8 cellular contexts compared by ENCODE assay signal in the genomic region with DNA sequence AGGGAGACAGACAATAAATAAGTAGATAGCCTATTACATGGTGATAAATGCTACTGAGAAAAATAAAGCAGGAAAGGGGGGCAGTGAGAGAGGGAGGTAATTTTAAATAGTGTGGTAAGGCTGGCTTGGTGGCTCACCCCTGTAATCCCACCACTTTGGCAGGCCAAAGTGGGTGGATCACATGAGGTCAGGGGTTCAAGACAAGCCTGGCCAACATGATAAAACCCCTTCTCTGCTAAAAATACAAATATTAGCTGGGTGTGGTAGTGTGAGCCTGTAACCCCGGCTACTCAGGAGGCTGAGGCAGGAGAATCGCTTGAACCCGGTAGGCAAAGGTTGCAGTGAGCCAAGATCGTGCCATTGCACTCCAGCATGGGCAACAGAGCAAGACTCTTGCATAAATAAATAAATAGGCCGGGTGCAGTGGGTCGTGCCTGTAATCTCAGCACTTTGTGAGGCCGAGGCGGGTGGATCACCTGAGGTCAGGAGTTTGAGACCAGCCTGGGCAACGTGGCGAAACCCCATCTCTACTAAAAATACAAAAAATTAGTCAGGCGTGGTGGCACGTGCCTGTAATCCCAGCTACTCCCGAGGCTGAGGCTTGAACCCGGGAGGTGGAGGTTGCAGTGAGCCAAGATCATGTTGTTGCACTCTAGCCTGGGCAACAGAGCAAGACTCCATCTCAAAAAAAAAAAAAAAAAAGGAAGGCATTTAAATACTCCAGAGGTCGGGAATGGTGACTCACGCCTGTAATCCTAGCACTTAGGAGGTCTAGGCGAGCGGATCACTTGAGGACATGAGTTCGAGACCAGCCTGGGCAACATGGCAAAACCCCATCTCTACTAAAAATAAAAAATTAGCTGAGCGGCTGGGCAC. TPM values are rescaled to one million over a fixed set of nuclear protein-coding genes. Genes with fewer than 3 reads are reported as not detected.
DNase-seq lines count a peak whose midpoint lies in the region; ATAC-seq and TF ChIP-seq lines count a peak whose summit lies in the region.
"Not testable (repeated sequence)": the region's sequence is repeated elsewhere in the genome, so short reads cannot be mapped to it uniquely, and the experiment has no call there.

No MANE protein-coding gene starts in this region.

- CTCF ChIA-PET in OCI-LY7 (lab: Charles Lee; ENCODE audit: unreplicated experiment) = not testable (repeated sequence)

- DNase-seq in GM23338 (ENCODE audit: low spot score); OCI-LY7 (ENCODE audit: low spot score); WERI-Rb-1; activated T-helper 1 cell treated with anti-CD3 and anti-CD28 coated beads, Interleukin-12 subunit alpha, Interleukin-12 subunit beta, Interleukin-2, Interleukin-4 antibody, amounts not matched to agents 30 ng/mL and 10 ng/mL and 1 ng/mL, durations not matched to agents 14 hours and 24 hours and 36 hours (ENCODE audit: low spot score); progenitor cell of endocrine pancreas (ENCODE audit: low spot score, unreplicated experiment): not testable (repeated sequence)
- DNase-seq in endodermal cell (peak; percentile 41), left lobe of liver (ENCODE audit: low spot score) (peak; percentile 10)

- H3K27ac ChIP-seq in 22Rv1 (peak overlapping the region; percentile 91), GM23338 (ENCODE audit: low read depth) (peak overlapping the region; percentile 70), WERI-Rb-1 (peak overlapping the region; percentile 70)
- not testable (repeated sequence) for H3K27ac ChIP-seq in OCI-LY7 (ENCODE audit: low read depth, low read length, poor library complexity, severe bottlenecking); endodermal cell (ENCODE audit: low read depth, low read length)

- intact Hi-C loops in OCI-LY7 (cut with micrococcal nuclease; ENCODE audit: unreplicated experiment); activated T-helper 1 cell treated with anti-CD3 and anti-CD28 coated beads, Interleukin-12 subunit alpha, Interleukin-12 subunit beta, Interleukin-2, Interleukin-4 antibody, amounts not matched to agents 30 ng/mL and 10 ng/mL and 1 ng/mL, durations not matched to agents 14 hours and 24 hours and 36 hours (cut with micrococcal nuclease): not testable (repeated sequence)

- not testable (repeated sequence) for H3K9ac ChIP-seq in endodermal cell (ENCODE audit: extremely low read depth, low read length, poor library complexity, severe bottlenecking)

- not testable (repeated sequence) for H3K27me3 ChIP-seq in GM23338 (ENCODE audit: insufficient read depth); WERI-Rb-1 (ENCODE audit: insufficient read depth, low read depth, severe bottlenecking); endodermal cell (ENCODE audit: control insufficient read depth, insufficient read depth, low read length, poor library complexity, severe bottlenecking)

- H3F3A ChIP-seq in GM23338 (replicated peaks; ENCODE audit: low read depth) = 0 out of 2 replicates have a peak, but pooled peaks cover 12% of the 10 kb centered on the region

- TF ChIP-seq CTCF in 22Rv1 (IDR thresholded peaks at IDR 0.05); GM23338 (conservative IDR thresholded peaks at IDR 0.05; ENCODE audit: low read depth in 2 of 2); OCI-LY7 (conservative IDR thresholded peaks at IDR 0.05; ENCODE audit: low read length); WERI-Rb-1 (IDR thresholded peaks at IDR 0.05; ENCODE audit: low read depth, low read length); endodermal cell (conservative IDR thresholded peaks at IDR 0.05); progenitor cell of endocrine pancreas (IDR thresholded peaks at IDR 0.05; ENCODE audit: unreplicated experiment): not testable (repeated sequence)

- not testable (repeated sequence) for H3K36me3 ChIP-seq in GM23338 (ENCODE audit: insufficient read depth); OCI-LY7 (ENCODE audit: insufficient read depth, low read length); WERI-Rb-1; endodermal cell (ENCODE audit: control insufficient read depth, insufficient read depth, low read length)

- not testable (repeated sequence) for H3K4me3 ChIP-seq in GM23338; OCI-LY7 (ENCODE audit: low read depth, low read length, poor library complexity, severe bottlenecking); WERI-Rb-1 (ENCODE audit: low read depth, low read length); endodermal cell (ENCODE audit: low read length)

- H3K79me2 ChIP-seq in GM23338 (replicated peaks; ENCODE audit: insufficient read depth) (peaks cover 24% of the 10 kb centered on the region), OCI-LY7 (ENCODE audit: insufficient read depth, low read depth, low read length) (peaks cover 30% of the 10 kb centered on the region)

- H3K4me1 Mint-ChIP-seq in GM23338 (peaks cover 29% of the 10 kb centered on the region), endodermal cell (peaks cover 20% of the 10 kb centered on the region), progenitor cell of endocrine pancreas (ENCODE audit: low read depth) (peaks cover 26% of the 10 kb centered on the region)
- peaks cover 25% of the 10 kb centered on the region for H3K4me1 Mint-ChIP-seq in activated T-helper 1 cell treated with anti-CD3 and anti-CD28 coated beads, Interleukin-12 subunit alpha, Interleukin-12 subunit beta, Interleukin-2, Interleukin-4 antibody, amounts not matched to agents 30 ng/mL and 10 ng/mL and 1 ng/mL, durations not matched to agents 14 hours and 24 hours and 36 hours (ENCODE audit: low read depth)

- H3K9me2 ChIP-seq in GM23338 (ENCODE audit: insufficient read depth); OCI-LY7 (ENCODE audit: insufficient read depth, low read length): not testable (repeated sequence)

- peaks cover 13% of the 10 kb centered on the region; the same call in 1 of the 2 replicates for H4K20me1 ChIP-seq in GM23338 (replicated peaks; ENCODE audit: insufficient read depth)
- peaks cover 10% of the 10 kb centered on the region; the same call in 1 of the 2 replicates for H4K20me1 ChIP-seq in OCI-LY7 (ENCODE audit: insufficient read depth, low read length)

- not testable (repeated sequence) for H3K9me3 Mint-ChIP-seq in GM23338; activated T-helper 1 cell treated with anti-CD3 and anti-CD28 coated beads, Interleukin-12 subunit alpha, Interleukin-12 subunit beta, Interleukin-2, Interleukin-4 antibody, amounts not matched to agents 30 ng/mL and 10 ng/mL and 1 ng/mL, durations not matched to agents 14 hours and 24 hours and 36 hours; endodermal cell; progenitor cell of endocrine pancreas (ENCODE audit: low read depth)

- POLR2A ChIA-PET in OCI-LY7 (lab: Charles Lee) = interaction anchor here (0.6 to 3.7 kb wide), 4 partner anchors 12 to 110 kb away, joined by 3 to 12 read pairs (median 5); a partner anchor contains a TSS

- H3K27ac Mint-ChIP-seq in GM23338 (0 out of 2 replicates have a peak overlapping the region, but pooled peaks have one; percentile 3), endodermal cell (peak overlapping the region; percentile 45), progenitor cell of endocrine pancreas (peak overlapping the region; percentile 88)
- peak overlapping the region; percentile 61 for H3K27ac Mint-ChIP-seq in activated T-helper 1 cell treated with anti-CD3 and anti-CD28 coated beads, Interleukin-12 subunit alpha, Interleukin-12 subunit beta, Interleukin-2, Interleukin-4 antibody, amounts not matched to agents 30 ng/mL and 10 ng/mL and 1 ng/mL, durations not matched to agents 14 hours and 24 hours and 36 hours

- H3K4me1 ChIP-seq in GM23338 (ENCODE audit: insufficient read depth) (peaks cover 30% of the 10 kb centered on the region), OCI-LY7 (ENCODE audit: insufficient read depth, low read length, poor library complexity, severe bottlenecking) (peaks cover 32% of the 10 kb centered on the region)
- not testable (repeated sequence) for H3K4me1 ChIP-seq in endodermal cell (ENCODE audit: control insufficient read depth, insufficient read depth, low read length)

- WGBS in endodermal cell (ENCODE audit: insufficient coverage in 1 of 2, insufficient read length in 1 of 2), 2 experiments = 92 to 95% methylated on average over 16 to 20 of the region's 20 CpGs

- peaks cover 13% of the 10 kb centered on the region for H3K27me3 Mint-ChIP-seq in GM23338 (ENCODE audit: insufficient read depth, low read depth, poor library complexity)
- H3K27me3 Mint-ChIP-seq in activated T-helper 1 cell treated with anti-CD3 and anti-CD28 coated beads, Interleukin-12 subunit alpha, Interleukin-12 subunit beta, Interleukin-2, Interleukin-4 antibody, amounts not matched to agents 30 ng/mL and 10 ng/mL and 1 ng/mL, durations not matched to agents 14 hours and 24 hours and 36 hours (ENCODE audit: insufficient read depth); endodermal cell (ENCODE audit: insufficient read depth); progenitor cell of endocrine pancreas: not testable (repeated sequence)

- peak overlapping the region; percentile 37 for H3K4me2 ChIP-seq in GM23338
- not testable (repeated sequence) for H3K4me2 ChIP-seq in OCI-LY7 (ENCODE audit: low read length)

- BruUV-seq in OCI-LY7 (replicated peaks; lab: Mats Ljungman, UMichigan) = not testable (repeated sequence)

- H3K36me3 Mint-ChIP-seq in GM23338 (ENCODE audit: low read depth) = peaks cover 14% of the 10 kb centered on the region
- H3K36me3 Mint-ChIP-seq in activated T-helper 1 cell treated with anti-CD3 and anti-CD28 coated beads, Interleukin-12 subunit alpha, Interleukin-12 subunit beta, Interleukin-2, Interleukin-4 antibody, amounts not matched to agents 30 ng/mL and 10 ng/mL and 1 ng/mL, durations not matched to agents 14 hours and 24 hours and 36 hours (ENCODE audit: low read depth) = peaks cover 10% of the 10 kb centered on the region
- not testable (repeated sequence) for H3K36me3 Mint-ChIP-seq in endodermal cell (ENCODE audit: low read depth); progenitor cell of endocrine pancreas (ENCODE audit: insufficient read depth)

- H3K4me3 Mint-ChIP-seq in GM23338; activated T-helper 1 cell treated with anti-CD3 and anti-CD28 coated beads, Interleukin-12 subunit alpha, Interleukin-12 subunit beta, Interleukin-2, Interleukin-4 antibody, amounts not matched to agents 30 ng/mL and 10 ng/mL and 1 ng/mL, durations not matched to agents 14 hours and 24 hours and 36 hours; endodermal cell; progenitor cell of endocrine pancreas (ENCODE audit: low read depth): not testable (repeated sequence)

- H2AFZ ChIP-seq in GM23338 = peak overlapping the region; percentile 0; the same call in 1 of the 2 replicates
- peak overlapping the region; percentile 62; the same call in 1 of the 2 replicates for H2AFZ ChIP-seq in OCI-LY7 (ENCODE audit: low read length)

- not testable (repeated sequence) for H3K9me3 ChIP-seq in OCI-LY7 (ENCODE audit: low read length); WERI-Rb-1 (ENCODE audit: severe bottlenecking); endodermal cell (ENCODE audit: control insufficient read depth, low read length)

- ATAC-seq in GM23338, left lobe of liver: not testable (repeated sequence)

RNA-seq across cellular contexts. Expression of a gene that starts 2.4 kb away (rescaled TPM):
- 49.0 and 63.6 TPM in 2 replicates for total RNA-seq in GM23338 (2014; rRNA removed; shearing (Covaris generic))
- 55.1 and 58.9 TPM in 2 replicates for polyA plus RNA-seq in GM23338 (2016; fragmentation: Nextera tagmentation; extraction: Ambion mirVana)
- total RNA-seq in OCI-LY7 (2014; rRNA removed; shearing (Covaris generic)) = 21.6 and 27.4 TPM in 2 replicates
- total RNA-seq in OCI-LY7 (2022) (48.2 and 50.3 TPM in 2 replicates), endodermal cell (10 to 100 TPM; 34.2 to 36.3 TPM), left lobe of liver (7.6 TPM), progenitor cell of endocrine pancreas (34.0 and 34.5 TPM in 2 replicates)
- total RNA-seq in activated T-helper 1 cell treated with anti-CD3 and anti-CD28 coated beads, Interleukin-12 subunit alpha, Interleukin-12 subunit beta, Interleukin-2, Interleukin-4 antibody, amounts not matched to agents 30 ng/mL and 10 ng/mL and 1 ng/mL, durations not matched to agents 14 hours and 24 hours and 36 hours = 52.2 and 58.1 TPM in 2 replicates
- polyA plus RNA-seq in endodermal cell (2013, experiment 1 of 2) = 23.2 TPM
- 20.1 TPM for polyA plus RNA-seq in endodermal cell (2013, experiment 2 of 2)

RNA-seq across cellular contexts. Expression of a gene that starts 14.3 kb away (rescaled TPM):
- 30.4 and 35.6 TPM in 2 replicates for total RNA-seq in GM23338 (2014; rRNA removed; shearing (Covaris generic))
- polyA plus RNA-seq in GM23338 (2016; fragmentation: Nextera tagmentation; extraction: Ambion mirVana) = 17.4 and 17.8 TPM in 2 replicates
- total RNA-seq in OCI-LY7 (2014; rRNA removed; shearing (Covaris generic)) = 14.3 and 21.0 TPM in 2 replicates
- total RNA-seq in OCI-LY7 (2022) (19.4 and 24.2 TPM in 2 replicates), endodermal cell (10 to 100 TPM; 25.2 to 28.9 TPM), left lobe of liver (9.8 TPM), progenitor cell of endocrine pancreas (34.7 and 35.4 TPM in 2 replicates)
- total RNA-seq in activated T-helper 1 cell treated with anti-CD3 and anti-CD28 coated beads, Interleukin-12 subunit alpha, Interleukin-12 subunit beta, Interleukin-2, Interleukin-4 antibody, amounts not matched to agents 30 ng/mL and 10 ng/mL and 1 ng/mL, durations not matched to agents 14 hours and 24 hours and 36 hours = 46.5 and 46.7 TPM in 2 replicates
- polyA plus RNA-seq in endodermal cell (2013, experiment 1 of 2) = 37.6 TPM
- polyA plus RNA-seq in endodermal cell (2013, experiment 2 of 2) = 32.3 TPM

Comparison
In these comparisons a context has a peak if more than half of its experiments do, and no peak if none do; other contexts are left out.
1. H3K27ac Mint-ChIP-seq: peak in every context shown above with its lines; median percentile 88 in progenitor cell of endocrine pancreas; 61 in activated T-helper 1 cell treated with anti-CD3 and anti-CD28 coated beads, Interleukin-12 subunit alpha, Interleukin-12 subunit beta, Interleukin-2, Interleukin-4 antibody, amounts not matched to agents 30 ng/mL and 10 ng/mL and 1 ng/mL, durations not matched to agents 14 hours and 24 hours and 36 hours; 45 in endodermal cell; 3 in GM23338.